ENCODE assay signal across 23 cellular contexts in the genomic region with DNA sequence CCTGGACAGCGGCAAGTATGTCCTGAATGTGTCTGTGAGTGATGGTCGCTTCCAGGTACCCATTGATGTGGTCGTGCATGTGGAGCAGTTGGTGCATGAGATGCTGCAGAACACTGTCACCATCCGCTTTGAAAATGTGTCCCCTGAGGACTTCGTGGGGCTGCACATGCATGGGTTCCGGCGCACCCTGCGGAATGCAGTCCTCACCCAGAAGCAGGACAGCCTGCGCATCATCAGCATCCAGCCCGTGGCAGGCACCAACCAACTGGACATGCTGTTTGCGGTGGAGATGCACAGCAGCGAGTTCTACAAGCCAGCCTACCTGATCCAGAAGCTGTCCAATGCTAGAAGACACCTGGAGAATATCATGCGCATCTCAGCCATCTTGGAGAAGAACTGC.
"Had no signal": no experiment of that assay in that cellular context is flagged by ENCODE, and none has a peak within 500 bp of the region (broad histone marks: within the 10 kb centered on the region; RNA-seq: fewer than 3 reads in every experiment).

No MANE protein-coding gene starts in this region.

- H3K9me3 ChIP-seq: ascending aorta had no signal

- H3K4me3 ChIP-seq: ascending aorta, coronary artery, dorsolateral prefrontal cortex had no signal

- FAIRE-seq: frontal cortex had no signal

- H3K27ac ChIP-seq: ascending aorta, brain microvascular endothelial cell, coronary artery, dorsolateral prefrontal cortex had no signal

- H3K4me1 ChIP-seq: ascending aorta had no signal

- H3K36me3 ChIP-seq: ascending aorta, brain microvascular endothelial cell had no signal

- DNase-seq: activated CD4-positive, alpha-beta memory T cell treated with anti-CD3 and anti-CD28 coated beads, Interleukin-2, amount 10 ng/mL, durations not matched to agents 7 days and 5 days; activated CD4-positive, alpha-beta T cell treated with anti-CD3 and anti-CD28 coated beads for 1 hour; activated CD4-positive, alpha-beta T cell treated with anti-CD3 and anti-CD28 coated beads for 4 hours; activated CD4-positive, alpha-beta T cell treated with anti-CD3 and anti-CD28 coated beads, Interleukin-2, amount 10 ng/mL, durations not matched to agents 7 days and 5 days; activated CD4-positive, alpha-beta T cell treated with anti-CD3 and anti-CD28 coated beads, Interleukin-2, amount 50 U/mL, for 4 hours; activated CD8-positive, alpha-beta memory T cell treated with anti-CD3 and anti-CD28 coated beads, Interleukin-2, amount 50 U/mL, for 48 hours; activated gamma-delta T cell; activated naive CD4-positive, alpha-beta T cell; activated naive CD4-positive, alpha-beta T cell treated with anti-CD3 and anti-CD28 coated beads, Interleukin-2, amount 10 ng/mL, durations not matched to agents 7 days and 5 days; activated naive CD8-positive, alpha-beta T cell treated with anti-CD3 and anti-CD28 coated beads, Interleukin-2, amount 10 ng/mL, durations not matched to agents 7 days and 5 days; activated T-cell treated with anti-CD3 and anti-CD28 coated beads for 4 hours; activated T-cell treated with anti-CD3 and anti-CD28 coated beads, Interleukin-2, amount 50 U/mL, for 24 hours; activated T-cell treated with anti-CD3 and anti-CD28 coated beads, Interleukin-2, amount 50 U/mL, for 72 hours; brain microvascular endothelial cell; dorsolateral prefrontal cortex; effector memory CD4-positive, alpha-beta T cell; endodermal cell; foreskin fibroblast; head of caudate nucleus; T-helper 2 cell had no signal

- H3K27me3 ChIP-seq: ascending aorta, brain microvascular endothelial cell, dorsolateral prefrontal cortex had no signal
